1 cellular context compared by ENCODE assay signal in the genomic region with DNA sequence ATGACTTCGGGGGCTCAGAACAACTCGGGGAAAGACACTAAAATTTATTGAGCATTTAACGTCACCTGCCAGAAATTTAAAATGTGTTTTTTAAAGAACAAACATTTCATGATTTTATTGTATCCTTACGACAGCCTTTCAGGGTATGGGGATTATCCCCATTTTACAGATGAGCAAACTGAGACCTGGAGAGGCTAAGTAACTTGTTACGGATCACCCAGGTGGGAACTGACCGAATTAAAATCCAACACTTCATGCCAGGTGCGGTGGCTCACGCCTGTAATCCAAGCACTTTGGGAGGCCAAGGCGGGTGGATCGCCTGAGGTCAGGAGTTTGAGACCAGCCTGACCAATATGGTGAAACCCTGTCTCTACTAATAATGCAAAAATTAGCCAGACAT.
TF ChIP-seq lines count a peak whose summit lies in the region.

No MANE protein-coding gene starts in this region.

TF ChIP-seq in HepG2, 621 proteins besides CTCF, POLR2A, EP300 and RAD21 (continued from another document):
- 0 out of 2 replicates have a peak, but pooled peaks have one; percentile 8 for TF ChIP-seq RCOR2 (CRISPR knock-in tag; IDR thresholded peaks at IDR 0.05)
